ENCODE assay signal across 24 cellular contexts in genomic region chr1:172289448-172289847, GRCh38.
DNase-seq lines count a peak whose midpoint lies in the region; ATAC-seq, FAIRE-seq and TF ChIP-seq lines count a peak whose summit lies in the region.
"Had no signal": no experiment of that assay in that cellular context is flagged by ENCODE, and none has a peak within 500 bp of the region (broad histone marks: within the 10 kb centered on the region; RNA-seq: fewer than 3 reads in every experiment).

No MANE protein-coding gene starts in this region.

- POLR2A ChIA-PET in HepG2 (lab: Yijun Ruan, JAX) (no interaction called here), K562 (lab: Yijun Ruan, JAX) (no interaction called here)

- FAIRE-seq in HepG2 (lab: Jason Lieb, UNC): no peak
- no peak for FAIRE-seq in K562 (lab: Jason Lieb, UNC)
- FAIRE-seq in small intestine (lab: Jason Lieb, UNC): peak; percentile 23
- FAIRE-seq: GM12892, GM18507 had no signal

- no peaks in the 10 kb centered on the region for H3K36me3 ChIP-seq in HepG2 (replicated peaks in 1 of 2; ENCODE audit: control insufficient read depth in 1 of 2, insufficient read depth in 2 of 2, low read length in 2 of 2)
- no peaks in the 10 kb centered on the region for H3K36me3 ChIP-seq in right lobe of liver
- no peaks in the 10 kb centered on the region for H3K36me3 ChIP-seq in K562 (ENCODE audit: control insufficient read depth, insufficient read depth, low read length)
- no peaks in the 10 kb centered on the region for H3K36me3 ChIP-seq in small intestine (ENCODE audit: control insufficient read depth in 2 of 2, insufficient read depth in 2 of 2, low read length in 2 of 2)
- H3K36me3 ChIP-seq: BE2C had no signal

- no peaks in the 10 kb centered on the region for H4K20me1 ChIP-seq in HepG2 (ENCODE audit: insufficient read depth, low read length)
- H4K20me1 ChIP-seq in K562 (replicated peaks; ENCODE audit: control insufficient read depth, insufficient read depth, low read length): no peaks in the 10 kb centered on the region

- in situ Hi-C loops in HepG2 (cut with HindIII; ENCODE audit: extremely low pct_ligation_motif_present, low pct_unique_long_range_greater_than_20kb): no loop called here
- in situ Hi-C loops in K562 (cut with MboI): no loop called here

- CTCF ChIA-PET in HepG2 (lab: Yijun Ruan, JAX; ENCODE audit: low intra/inter-chr PET ratio, low total read pairs) (no interaction called here), K562 (lab: Yijun Ruan, JAX; ENCODE audit: low intra/inter-chr PET ratio) (no interaction called here)

- no peaks in the 10 kb centered on the region for H3K9me3 ChIP-seq in HepG2 (ENCODE audit: low read length)
- H3K9me3 ChIP-seq in right lobe of liver: no peaks in the 10 kb centered on the region
- no peaks in the 10 kb centered on the region for H3K9me3 ChIP-seq in K562 (replicated peaks; ENCODE audit: control insufficient read depth, insufficient read depth, low read depth, low read length)
- H3K9me3 ChIP-seq in small intestine (ENCODE audit: control insufficient read depth, low read depth): no peaks in the 10 kb centered on the region
- H3K9me3 ChIP-seq: BE2C had no signal

- intact Hi-C loops in HepG2 (cut with micrococcal nuclease; ENCODE audit: unreplicated experiment): no loop called here
- intact Hi-C loops in right lobe of liver (cut with DNase I): no loop called here
- intact Hi-C loops in K562 (cut with micrococcal nuclease): no loop called here

- TF ChIP-seq EP300 in HepG2 (IDR thresholded peaks at IDR 0.05; ENCODE audit: low read depth in 2 of 2, low read length in 2 of 2): no peak
- TF ChIP-seq EP300 in HepG2 (CRISPR knock-in tag; IDR thresholded peaks at IDR 0.05; ENCODE audit: borderline replicate concordance): no peak
- no peak for TF ChIP-seq EP300 in K562 (IDR thresholded peaks at IDR 0.05; ENCODE audit: low read length)

- H3K4me3 ChIP-seq in HepG2 (replicated peaks in 1 of 3; ENCODE audit: insufficient read depth in 1 of 3, low read depth in 2 of 3, low read length in 3 of 3) (no peak overlapping the region), right lobe of liver (no peak overlapping the region), K562 (no peak overlapping the region), small intestine (ENCODE audit: low read depth in 1 of 2, low read length in 2 of 2) (no peak overlapping the region)

- WGBS in HepG2 (ENCODE audit: low lambda C conversion rate): 1% methylated on average over 2 of the region's 2 CpGs
- WGBS in right lobe of liver (ENCODE audit: insufficient coverage, low coverage, low lambda C conversion rate, missing lambda C conversion rate): 36% methylated on average over 2 of the region's 2 CpGs
- 2% methylated on average over 2 of the region's 2 CpGs for WGBS in K562 (ENCODE audit: insufficient coverage, low coverage, missing lambda C conversion rate)
- WGBS in small intestine, 3 donors: 85 to 90% (median 86%) methylated on average over 2 of the region's 2 CpGs

- TF ChIP-seq RAD21 in HepG2 (CRISPR knock-in tag; IDR thresholded peaks at IDR 0.05) (no peak), K562 (CRISPR knock-in tag; conservative IDR thresholded peaks at IDR 0.05 in 1 of 2, IDR thresholded peaks at IDR 0.05 in 1 of 2) (no peak)

- H3K4me1 ChIP-seq in HepG2 (ENCODE audit: insufficient read depth, low read length): no peaks in the 10 kb centered on the region
- H3K4me1 ChIP-seq in right lobe of liver: no peaks in the 10 kb centered on the region
- no peaks in the 10 kb centered on the region for H3K4me1 ChIP-seq in K562 (replicated peaks in 1 of 2; ENCODE audit: control insufficient read depth in 2 of 2, insufficient read depth in 2 of 2, low read length in 2 of 2)
- H3K4me1 ChIP-seq in small intestine (ENCODE audit: control insufficient read depth in 2 of 2, insufficient read depth in 1 of 2, low read depth in 1 of 2, low read length in 1 of 2): no peaks in the 10 kb centered on the region
- H3K4me1 ChIP-seq: BE2C had no signal

- TF ChIP-seq CTCF in HepG2 (CRISPR knock-in tag; IDR thresholded peaks at IDR 0.05) (no peak), right lobe of liver (IDR thresholded peaks at IDR 0.05) (no peak), K562 (IDR thresholded peaks at IDR 0.05 in 2 of 3, conservative IDR thresholded peaks at IDR 0.05 in 1 of 3; ENCODE audit: insufficient read depth in 2 of 3, low read depth in 1 of 3, low read length in 3 of 3) (no peak)

- no peak for TF ChIP-seq POLR2A in HepG2 (IDR thresholded peaks at IDR 0.05; ENCODE audit: insufficient read depth in 1 of 2, low read depth in 2 of 2, low read length in 2 of 2)
- TF ChIP-seq POLR2A in right lobe of liver (IDR thresholded peaks at IDR 0.05): no peak
- no peak for TF ChIP-seq POLR2A in K562 (conservative IDR thresholded peaks at IDR 0.05)

- H2AFZ ChIP-seq in HepG2 (ENCODE audit: low read length): no peak overlapping the region
- no peak overlapping the region for H2AFZ ChIP-seq in K562 (ENCODE audit: low read depth, low read length)

- DNase-seq in HepG2 (ENCODE audit: low spot score): no peak
- DNase-seq in right lobe of liver: no peak
- no peak for DNase-seq in K562 (ENCODE audit: extremely low read depth in 1 of 4, low spot score in 3 of 4)
- no peak for DNase-seq in small intestine
- no peak for DNase-seq in 8988T
- DNase-seq: ACHN; BE2C; C1 segment of cervical spinal cord; CD4-positive, CD25-positive, alpha-beta regulatory T cell; CD8-positive, alpha-beta memory T cell; COR-L47; DMS 273 treated with DMSO at 0.1 percent for 48 hours; DMS53; GOT3; H7; HFFc6 had no signal

- BruUV-seq in HepG2 (replicated peaks; lab: Mats Ljungman, UMichigan) (no TSS peak), K562 (replicated peaks; lab: Mats Ljungman, UMichigan) (no TSS peak)

- ATAC-seq in HepG2 (no peak), right lobe of liver (no peak), K562 (no peak), GM21423 (IDR thresholded peaks at IDR 0.05; ENCODE audit: unreplicated experiment) (no peak), GM21737 (IDR thresholded peaks at IDR 0.05; ENCODE audit: unreplicated experiment) (no peak)
- ATAC-seq: HCT116 had no signal

- H3K79me2 ChIP-seq in HepG2 (ENCODE audit: insufficient read depth, low read length): no peaks in the 10 kb centered on the region
- H3K79me2 ChIP-seq in K562 (ENCODE audit: control insufficient read depth, insufficient read depth, low read length): no peaks in the 10 kb centered on the region

- no peaks in the 10 kb centered on the region for H3K9me1 ChIP-seq in K562 (ENCODE audit: control insufficient read depth, insufficient read depth, low read length)

- H3K27me3 ChIP-seq in HepG2 (ENCODE audit: control insufficient read depth in 1 of 2, insufficient read depth in 2 of 2, low read length in 2 of 2): no peaks in the 10 kb centered on the region
- H3K27me3 ChIP-seq in right lobe of liver: no peaks in the 10 kb centered on the region
- H3K27me3 ChIP-seq in K562 (ENCODE audit: control insufficient read depth in 2 of 2, insufficient read depth in 2 of 2, low read length in 2 of 2): no peaks in the 10 kb centered on the region
- no peaks in the 10 kb centered on the region for H3K27me3 ChIP-seq in small intestine (ENCODE audit: control insufficient read depth in 2 of 2, insufficient read depth in 2 of 2, low read length in 2 of 2)
- H3K27me3 ChIP-seq: BE2C had no signal

- H3K9ac ChIP-seq in HepG2 (ENCODE audit: insufficient read depth, low read depth, low read length) (no peak overlapping the region), K562 (ENCODE audit: insufficient read depth in 1 of 2, low read depth in 2 of 2, low read length in 2 of 2) (no peak overlapping the region)
- H3K9ac ChIP-seq: KMS-11 had no signal

- H3K27ac ChIP-seq in HepG2 (ENCODE audit: extremely low read length, insufficient read depth, low read length) (no peak overlapping the region), right lobe of liver (no peak overlapping the region), K562 (ENCODE audit: extremely low read depth, low read depth, low read length) (no peak overlapping the region), small intestine (ENCODE audit: low read depth in 1 of 2, low read length in 1 of 2) (no peak overlapping the region)
- H3K27ac ChIP-seq: 22Rv1, HL-60, KMS-11 had no signal

- H3K4me2 ChIP-seq in HepG2 (ENCODE audit: low read depth, low read length): no peak overlapping the region
- H3K4me2 ChIP-seq in K562 (ENCODE audit: insufficient read depth, low read length): no peak overlapping the region
- H3K4me2 ChIP-seq: KMS-11 had no signal

TF ChIP-seq in HepG2, 621 proteins besides CTCF, POLR2A, EP300 and RAD21 (continues in another document):
- TF ChIP-seq MAFK (conservative IDR thresholded peaks at IDR 0.05 in 1 of 2, IDR thresholded peaks at IDR 0.05 in 1 of 2; ENCODE audit: low read length in 2 of 2): peak; percentile 2 to 67; a peak in 2 of 4 replicates

TF ChIP-seq in K562, 482 proteins besides CTCF, POLR2A, EP300 and RAD21 (continues in another document):
- TF ChIP-seq MAFG (tag; conservative IDR thresholded peaks at IDR 0.05): peak; percentile 56; the same call in 1 of the 2 replicates
- no peak for TF ChIP-seq SPI1 (IDR thresholded peaks at IDR 0.05; ENCODE audit: borderline replicate concordance, low read depth, low read length)
- no peak for TF ChIP-seq ZC3H4 (CRISPR knock-in tag; IDR thresholded peaks at IDR 0.05; ENCODE audit: borderline replicate concordance)
- TF ChIP-seq SMAD2 (IDR thresholded peaks at IDR 0.05; ENCODE audit: low read depth, low read length): no peak
- TF ChIP-seq HIVEP1 (CRISPR knock-in tag; IDR thresholded peaks at IDR 0.05): no peak
- TF ChIP-seq NFE2 (IDR thresholded peaks at IDR 0.05; ENCODE audit: low read depth): no peak
- TF ChIP-seq E2F5 (CRISPR knock-in tag; IDR thresholded peaks at IDR 0.05): no peak
- TF ChIP-seq ZNF316 (IDR thresholded peaks at IDR 0.05): peak; percentile 90
- no peak for TF ChIP-seq ZBTB26 (CRISPR knock-in tag; IDR thresholded peaks at IDR 0.05)
- no peak for TF ChIP-seq FOXK2 (conservative IDR thresholded peaks at IDR 0.05 in 1 of 2, IDR thresholded peaks at IDR 0.05 in 1 of 2; ENCODE audit: low read depth in 2 of 2)

Comparison
In these comparisons a context has a peak if more than half of its experiments do, and no peak if none do; other contexts are left out.
1. Of the 241 proteins assayed by ChIP-seq in both HepG2 and K562: peak only in HepG2: MAFF and MAFK; only in K562: MAFG; in both: none; in neither: 238.